Comparison of ENCODE assay signal across 8 cellular contexts in the genomic region with DNA sequence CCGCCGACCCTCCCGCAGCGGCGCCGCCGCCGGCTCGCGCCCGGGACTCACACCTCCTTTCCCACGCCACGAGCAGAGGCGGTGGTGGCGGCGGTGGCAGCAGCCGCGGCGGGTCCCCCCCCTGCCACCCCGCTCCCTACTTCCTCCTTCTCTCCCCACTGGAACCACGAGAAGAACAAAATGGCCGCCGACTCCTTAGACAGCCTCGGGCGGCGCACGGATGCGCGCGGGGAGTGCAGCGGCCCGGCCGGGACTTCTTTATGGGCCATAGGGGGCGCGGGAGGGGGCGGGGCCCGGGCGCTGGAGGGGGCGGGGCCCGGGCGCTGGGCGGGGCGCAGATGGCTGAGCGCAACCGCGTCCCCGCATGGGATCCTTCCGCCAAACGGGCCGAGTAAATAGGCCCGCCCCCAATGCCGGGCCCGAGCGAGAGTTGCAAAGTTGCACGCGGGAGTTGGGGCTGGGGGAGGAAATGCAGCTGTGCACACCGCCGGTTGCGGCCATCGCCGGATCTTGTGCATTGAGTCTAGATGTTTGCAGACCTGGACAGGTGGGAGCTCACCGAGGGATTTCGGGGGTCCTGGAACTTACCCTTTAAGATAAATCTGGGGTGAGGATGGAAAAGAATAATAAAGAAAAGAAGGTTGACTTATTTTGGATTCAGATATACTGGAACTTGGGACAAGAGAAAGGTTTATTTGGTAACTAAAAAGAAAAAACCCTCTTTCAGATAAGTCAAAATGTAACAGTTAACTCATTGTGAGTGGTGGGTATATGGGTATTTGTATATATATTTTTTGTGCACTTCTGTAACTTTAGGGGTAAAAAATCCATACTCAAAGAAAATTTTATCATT. TPM values are rescaled to one million over a fixed set of nuclear protein-coding genes. Genes with fewer than 3 reads are reported as not detected.
DNase-seq lines count a peak whose midpoint lies in the region; ATAC-seq and TF ChIP-seq lines count a peak whose summit lies in the region.

TSS of gene PPP1CC (minus strand) at position 174 of the 853 bp plus-strand sequence. CDS start 184 bp downstream, outside the sequence.

- H3K27me3 ChIP-seq in upper lobe of left lung: no peaks in the 10 kb centered on the region

- H3K4me3 ChIP-seq in GM12875 (ENCODE audit: low read depth, low read length): peak within 1 kb of the TSS; percentile 94
- peak within 1 kb of the TSS; percentile 88 to 99 (median 94) for H3K4me3 ChIP-seq in upper lobe of left lung

- peaks cover 37 to 41% (median 40%) of the 10 kb centered on the region in 4 donors for H3K4me1 ChIP-seq in upper lobe of left lung

- no peaks in the 10 kb centered on the region for H3K36me3 ChIP-seq in upper lobe of left lung

- ATAC-seq in HG02870 (IDR thresholded peaks at IDR 0.05; ENCODE audit: unreplicated experiment) (peak; percentile 65), left cardiac atrium (peak; percentile 96 to 98), upper lobe of left lung (ENCODE audit: low FRiP score in 2 of 2) (peak; percentile 98)

- WGBS in upper lobe of left lung, 2 donors: 1 to 3% methylated on average over 31 to 47 of the region's 63 CpGs

- peak within 1 kb of the TSS; percentile 86 to 96 (median 90) for H3K27ac ChIP-seq in upper lobe of left lung

- DNase-seq in NCI-H1694 (lab: John Stamatoyannopoulos, UW) (peak; percentile 85), amniotic epithelial cell (ENCODE audit: low read depth) (peak; percentile 84), left cardiac atrium (peak; percentile 95), posterior vena cava (ENCODE audit: low spot score) (peak; percentile 98), upper lobe of left lung (peak; percentile 97 to 98)

- TF ChIP-seq POLR2A in upper lobe of left lung (IDR thresholded peaks at IDR 0.05): peak in 2 of 4 donors; percentile 71 to 81

- TF ChIP-seq EP300 in upper lobe of left lung (IDR thresholded peaks at IDR 0.05): peak in 1 of 4 donors; percentile 41

- H3K9me3 ChIP-seq in upper lobe of left lung: no peaks in the 10 kb centered on the region

- no peak for TF ChIP-seq CTCF in GM12875 (IDR thresholded peaks at IDR 0.05; ENCODE audit: borderline replicate concordance, insufficient read depth, low read depth, low read length)
- peak in 2 of 6 experiments; percentile 11 to 26 for TF ChIP-seq CTCF in upper lobe of left lung (IDR thresholded peaks at IDR 0.05)

- intact Hi-C loops in T-helper 1 cell treated with Interleukin-12 subunit alpha and Interleukin-12 subunit beta and Interleukin-4 antibody, amounts not matched to agents 30 ng/mL and 1 ng/mL, for 36 hours (cut with micrococcal nuclease): loop anchor here (1.0 to 2.0 kb wide), 9 partner anchors 33 to 1030 kb away; partner anchors contain the start of genes FAM216A, FAM222A, GPN3 and HVCN1
- intact Hi-C loops in left cardiac atrium (cut with DNase I) (loop anchor here in 1 of 2 donors (10.0 kb wide), 1 partner anchor 102 kb away; the partner anchor contains the start of gene CCDC63), posterior vena cava (cut with DNase I) (loop anchor here in 1 of 2 donors (1.0 kb wide), 1 partner anchor 44 kb away; no protein-coding TSS in a partner anchor)

RNA-seq across cellular contexts. Expression of gene PPP1CC, which starts in this region (rescaled TPM):
- total RNA-seq in T-helper 1 cell treated with Interleukin-12 subunit alpha and Interleukin-12 subunit beta and Interleukin-4 antibody, amounts not matched to agents 30 ng/mL and 1 ng/mL, for 36 hours: 232 and 234 TPM in 2 replicates
- total RNA-seq in left cardiac atrium (100 to 1,000 TPM; 137 to 174 TPM), posterior vena cava (10 to 100 TPM; 91.0 to 98.0 TPM), upper lobe of left lung (100 to 1,000 TPM in 2 of 6 donors, 10 to 100 TPM in 4; 26.0 to 114 (median 85.4) TPM)

Comparison
In these comparisons a context has a peak if more than half of its experiments do, and no peak if none do; other contexts are left out.
1. Peak in every context shown above with its lines: DNase-seq, ATAC-seq, H3K4me3 ChIP-seq and H3K27ac ChIP-seq.